13 cellular contexts compared by ENCODE assay signal in genomic region chr3:175477651-175478224, GRCh38.
DNase-seq lines count a peak whose midpoint lies in the region; ATAC-seq and TF ChIP-seq lines count a peak whose summit lies in the region.
"Had no signal": no experiment of that assay in that cellular context is flagged by ENCODE, and none has a peak within 500 bp of the region (broad histone marks: within the 10 kb centered on the region; RNA-seq: fewer than 3 reads in every experiment).

No MANE protein-coding gene starts in this region.

- H3K4me3 ChIP-seq in dorsolateral prefrontal cortex: peak overlapping the region in 24 of 59 donors; percentile 1 to 43 (median 14)
- H3K4me3 ChIP-seq: esophagus squamous epithelium had no signal

- H3K27me3 ChIP-seq in dorsolateral prefrontal cortex: no peaks in the 10 kb centered on the region
- H3K27me3 ChIP-seq: esophagus squamous epithelium had no signal

- H3K27me3 Mint-ChIP-seq in osteocyte (ENCODE audit: unreplicated experiment): no peaks in the 10 kb centered on the region
- H3K27me3 Mint-ChIP-seq: activated T-helper 17 cell treated with anti-CD3 and anti-CD28 coated beads, Interleukin-2, amount 50 U/mL, for 72 hours had no signal

- no peaks in the 10 kb centered on the region for H3K4me1 Mint-ChIP-seq in osteocyte (ENCODE audit: unreplicated experiment)
- H3K4me1 Mint-ChIP-seq: activated T-helper 17 cell treated with anti-CD3 and anti-CD28 coated beads, Interleukin-2, amount 50 U/mL, for 72 hours; immature natural killer cell; nephron had no signal

- H3K27ac Mint-ChIP-seq in osteocyte (ENCODE audit: unreplicated experiment): no peak overlapping the region
- H3K27ac Mint-ChIP-seq: activated T-helper 17 cell treated with anti-CD3 and anti-CD28 coated beads, Interleukin-2, amount 50 U/mL, for 72 hours; immature natural killer cell; nephron had no signal

- H3K36me3 Mint-ChIP-seq in osteocyte (ENCODE audit: unreplicated experiment): no peaks in the 10 kb centered on the region
- H3K36me3 Mint-ChIP-seq: immature natural killer cell had no signal

- intact Hi-C loops in dorsolateral prefrontal cortex (cut with DNase I): no loop called here

- ATAC-seq in GM18499 (IDR thresholded peaks at IDR 0.05; ENCODE audit: insufficient read depth, unreplicated experiment) (peak; percentile 97), GM21367 (IDR thresholded peaks at IDR 0.05; ENCODE audit: unreplicated experiment) (peak; percentile 96), HG03095 (IDR thresholded peaks at IDR 0.05; ENCODE audit: unreplicated experiment) (peak; percentile 91)
- ATAC-seq: activated T-helper 17 cell treated with anti-CD3 and anti-CD28 coated beads, Interleukin-2, amount 50 U/mL, for 72 hours had no signal

- TF ChIP-seq CTCF in dorsolateral prefrontal cortex (IDR thresholded peaks at IDR 0.05 in 54 of 56, conservative IDR thresholded peaks at IDR 0.05 in 2 of 56; ENCODE audit: low read depth in 1 of 56, partially characterized antibody in 56 of 56) (no peak), osteocyte (IDR thresholded peaks at IDR 0.05) (no peak)

- no peaks in the 10 kb centered on the region for H3K9me3 Mint-ChIP-seq in osteocyte (ENCODE audit: unreplicated experiment)
- H3K9me3 Mint-ChIP-seq: nephron had no signal

- peak overlapping the region in 53 of 59 donors; percentile 7 to 87 (median 66) for H3K27ac ChIP-seq in dorsolateral prefrontal cortex
- H3K27ac ChIP-seq: esophagus squamous epithelium, VCaP had no signal

- H3K4me3 Mint-ChIP-seq in osteocyte (ENCODE audit: unreplicated experiment): no peak overlapping the region
- H3K4me3 Mint-ChIP-seq: activated T-helper 17 cell treated with anti-CD3 and anti-CD28 coated beads, Interleukin-2, amount 50 U/mL, for 72 hours; immature natural killer cell; nephron had no signal

- DNase-seq in dorsolateral prefrontal cortex (no peak), HuH-7 (ENCODE audit: low spot score) (no peak), osteocyte (ENCODE audit: extremely low spot score, unreplicated experiment) (no peak), GDM1 (lab: John Stamatoyannopoulos, UW) (no peak), EL (no peak)
- DNase-seq: esophagus squamous epithelium, immature natural killer cell had no signal
